Comparison of ENCODE assay signal across 24 cellular contexts in genomic region chr6:160146454-160147145, GRCh38. TPM values are rescaled to one million over a fixed set of nuclear protein-coding genes. Genes with fewer than 3 reads are reported as not detected.
DNase-seq lines count a peak whose midpoint lies in the region; ATAC-seq and TF ChIP-seq lines count a peak whose summit lies in the region.
"Had no signal": no experiment of that assay in that cellular context is flagged by ENCODE, and none has a peak within 500 bp of the region (broad histone marks: within the 10 kb centered on the region; RNA-seq: fewer than 3 reads in every experiment).

No MANE protein-coding gene starts in this region.

- TF ChIP-seq POLR2A in esophagus squamous epithelium (IDR thresholded peaks at IDR 0.05) (no peak), gastrocnemius medialis (IDR thresholded peaks at IDR 0.05) (no peak)

- H3K4me3 ChIP-seq in esophagus squamous epithelium (no peak overlapping the region), gastrocnemius medialis (no peak overlapping the region), aorta (ENCODE audit: low read length in 2 of 2) (no peak overlapping the region)
- H3K4me3 ChIP-seq: BLaER1, SJSA1 had no signal

- H3K27ac Mint-ChIP-seq in chondrocyte (ENCODE audit: unreplicated experiment), result peak overlapping the region; percentile 55
- H3K27ac Mint-ChIP-seq: CD4-positive, alpha-beta T cell had no signal

- TF ChIP-seq CTCF in chondrocyte (IDR thresholded peaks at IDR 0.05) (no peak), esophagus squamous epithelium (IDR thresholded peaks at IDR 0.05) (no peak), gastrocnemius medialis (IDR thresholded peaks at IDR 0.05 in 4 of 5, conservative IDR thresholded peaks at IDR 0.05 in 1 of 5) (no peak)

- no peaks in the 10 kb centered on the region for H3K36me3 ChIP-seq in esophagus squamous epithelium
- H3K36me3 ChIP-seq in gastrocnemius medialis, result peaks cover 0 to 10% of the 10 kb centered on the region in 2 donors
- H3K36me3 ChIP-seq in aorta (ENCODE audit: control insufficient read depth in 1 of 2, insufficient read depth in 2 of 2, low read length in 1 of 2), result no peaks in the 10 kb centered on the region
- H3K36me3 ChIP-seq: BLaER1, SJSA1 had no signal

- peaks cover 17% of the 10 kb centered on the region for H3K4me1 Mint-ChIP-seq in chondrocyte (ENCODE audit: low read depth)

- H3K4me1 ChIP-seq in esophagus squamous epithelium (peaks cover 0 to 2% (median 0%) of the 10 kb centered on the region in 3 donors), gastrocnemius medialis (peaks cover 0 to 16% of the 10 kb centered on the region in 2 donors), aorta (ENCODE audit: control insufficient read depth in 1 of 2, insufficient read depth in 2 of 2, low read length in 2 of 2) (peaks cover 5 to 14% of the 10 kb centered on the region in 2 donors)
- H3K4me1 ChIP-seq: BLaER1, SJSA1 had no signal

- H3K27ac ChIP-seq in esophagus squamous epithelium (peak overlapping the region in 3 of 4 donors; percentile 48 to 65 (median 61)), gastrocnemius medialis (peak overlapping the region; percentile 55 to 87 (median 66)), aorta (ENCODE audit: low read depth in 1 of 2, low read length in 2 of 2) (peak overlapping the region; percentile 74 to 87)
- H3K27ac ChIP-seq: BLaER1, HL-60, SJSA1 had no signal

- peaks cover 8% of the 10 kb centered on the region for H3K9me3 Mint-ChIP-seq in chondrocyte (ENCODE audit: low read depth)

- in situ Hi-C loops in gastrocnemius medialis (cut with MboI; ENCODE audit: low sequenced_read_pairs in 4 of 4), result loop anchor here in 3 of 4 donors (25.0 kb wide), 2 partner anchors 291 to 316 kb away; no protein-coding TSS in a partner anchor

- H3K4me3 Mint-ChIP-seq in chondrocyte (ENCODE audit: unreplicated experiment), result no peak overlapping the region
- H3K4me3 Mint-ChIP-seq: CD4-positive, alpha-beta T cell had no signal

- H3K36me3 Mint-ChIP-seq in chondrocyte (ENCODE audit: low read depth), result peaks cover 33% of the 10 kb centered on the region

- DNase-seq in chondrocyte (ENCODE audit: low spot score) (no peak), esophagus squamous epithelium (lab: John Stamatoyannopoulos, UW) (no peak), gastrocnemius medialis (no peak), aorta (no peak), H4 (ENCODE audit: low spot score) (no peak), Ammon's horn (ENCODE audit: low spot score) (no peak)
- no peak for DNase-seq in activated naive CD4-positive, alpha-beta T cell (lab: John Stamatoyannopoulos, UW)
- DNase-seq: CD4-positive, alpha-beta T cell; COR-L47; DMS79; GOT3; KBM-7; NCI-H1092 treated with DMSO at 0.1 percent for 48 hours; NCI-H146; NCI-H2029 treated with DMSO at 0.1 percent for 48 hours; NCI-H226; NCI-H510A treated with DMSO at 0.1 percent for 48 hours; NCI-H774 had no signal

- H3K27me3 Mint-ChIP-seq in chondrocyte (ENCODE audit: low read depth), result no peaks in the 10 kb centered on the region
- H3K27me3 Mint-ChIP-seq: CD4-positive, alpha-beta T cell had no signal

- intact Hi-C loops in esophagus squamous epithelium (cut with DNase I), result no loop called here
- intact Hi-C loops in gastrocnemius medialis (cut with DNase I; ENCODE audit: low total_unique reads), result loop anchor here (10.0 kb wide), 1 partner anchor 128 kb away; no protein-coding TSS in a partner anchor
- intact Hi-C loops in aorta (cut with DNase I), result loop anchor here in 1 of 2 donors (5.0 kb wide), 1 partner anchor 76 kb away; no protein-coding TSS in a partner anchor

- ATAC-seq in gastrocnemius medialis (peak; percentile 16 to 37), aorta (ENCODE audit: low FRiP score) (peak; percentile 72)
- ATAC-seq: HCT116, HepG2 had no signal

- WGBS in esophagus squamous epithelium, 2 donors, result 66 to 79% methylated on average over 6 of the region's 6 CpGs
- WGBS in aorta, 2 donors, result 29 to 31% methylated on average over 6 of the region's 6 CpGs

- H3K27me3 ChIP-seq in esophagus squamous epithelium, result no peaks in the 10 kb centered on the region
- H3K27me3 ChIP-seq in gastrocnemius medialis, result no peaks in the 10 kb centered on the region
- H3K27me3 ChIP-seq in aorta (ENCODE audit: control insufficient read depth in 1 of 2, insufficient read depth in 2 of 2, low read length in 1 of 2), result no peaks in the 10 kb centered on the region
- H3K27me3 ChIP-seq: BLaER1, SJSA1 had no signal

- H3K9me3 ChIP-seq in esophagus squamous epithelium (no peaks in the 10 kb centered on the region), gastrocnemius medialis (no peaks in the 10 kb centered on the region), aorta (ENCODE audit: control insufficient read depth, low read length) (no peaks in the 10 kb centered on the region)
- H3K9me3 ChIP-seq: BLaER1, SJSA1 had no signal

RNA-seq across cellular contexts. Expression of gene SLC22A1, which starts 25.0 kb away (rescaled TPM):
- 1.5 to 3.3 TPM (median 2.9 TPM) in 3 replicates for total RNA-seq in chondrocyte
- under 1 TPM in 3 of 4 donors, not detected in 1; 0.35 to 0.53 (median 0.38) TPM for total RNA-seq in esophagus squamous epithelium
- total RNA-seq in gastrocnemius medialis, result 1 to 10 TPM in 2 of 4 donors, under 1 TPM in 2; 0.78 to 1.4 (median 1.1) TPM
- total RNA-seq in aorta, result 1 to 10 TPM; 2.5 to 2.8 TPM
- polyA plus RNA-seq in aorta, result 1 to 10 TPM in 1 of 2 donors, not detected in 1; 1.4 TPM
- not detected in 2 replicates for total RNA-seq in H4 (2014; rRNA removed; shearing (Covaris generic))
- total RNA-seq: OCI-LY7, SJSA1 had no signal
